ENCODE assay signal across 1 cellular context in genomic region chr19:2506656-2507055, GRCh38. TPM values are rescaled to one million over a fixed set of nuclear protein-coding genes. Genes with fewer than 3 reads are reported as not detected.
"Had no signal": no experiment of that assay in that cellular context is flagged by ENCODE, and none has a peak within 500 bp of the region (broad histone marks: within the 10 kb centered on the region; RNA-seq: fewer than 3 reads in every experiment).

No MANE protein-coding gene starts in this region.

RNA-seq across cellular contexts. Expression of gene GADD45B, which starts 30.7 kb away (rescaled TPM):
- polyA plus RNA-seq: neural cell had no signal
